In the genomic region with DNA sequence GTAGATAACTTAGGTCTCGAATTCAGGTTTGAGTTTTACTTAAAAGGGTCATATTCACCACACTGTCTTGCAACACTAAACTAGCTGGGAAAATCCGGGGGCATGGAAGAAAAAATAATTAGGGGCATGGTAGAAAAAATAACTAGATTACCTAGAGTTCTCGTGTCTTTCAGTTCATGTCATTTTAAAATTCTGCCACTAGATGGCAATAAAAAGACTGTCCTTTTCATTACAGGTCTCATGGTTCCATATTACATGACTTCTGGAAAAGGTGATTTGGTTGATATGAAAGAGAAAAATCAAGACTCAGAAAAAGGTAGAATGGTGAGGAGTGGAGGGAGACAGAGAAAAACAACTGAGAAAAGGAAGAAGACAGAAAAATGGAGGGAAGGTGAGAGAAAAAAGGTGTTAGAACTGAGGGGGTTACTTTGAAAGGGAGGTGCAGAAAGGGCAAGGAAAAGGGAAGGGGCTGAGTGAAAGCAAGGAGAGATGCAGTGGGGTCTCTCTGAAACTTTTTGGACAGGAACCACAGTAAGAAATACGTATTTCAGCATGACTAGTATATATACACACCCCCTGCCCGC, we compare ENCODE assay signal across 1 cellular context.
TF ChIP-seq lines count a peak whose summit lies in the region.

No MANE protein-coding gene starts in this region.

TF ChIP-seq in SK-N-SH, 30 proteins besides CTCF, POLR2A, EP300 and RAD21 (continued from another document):
- TF ChIP-seq, protein P1, sequence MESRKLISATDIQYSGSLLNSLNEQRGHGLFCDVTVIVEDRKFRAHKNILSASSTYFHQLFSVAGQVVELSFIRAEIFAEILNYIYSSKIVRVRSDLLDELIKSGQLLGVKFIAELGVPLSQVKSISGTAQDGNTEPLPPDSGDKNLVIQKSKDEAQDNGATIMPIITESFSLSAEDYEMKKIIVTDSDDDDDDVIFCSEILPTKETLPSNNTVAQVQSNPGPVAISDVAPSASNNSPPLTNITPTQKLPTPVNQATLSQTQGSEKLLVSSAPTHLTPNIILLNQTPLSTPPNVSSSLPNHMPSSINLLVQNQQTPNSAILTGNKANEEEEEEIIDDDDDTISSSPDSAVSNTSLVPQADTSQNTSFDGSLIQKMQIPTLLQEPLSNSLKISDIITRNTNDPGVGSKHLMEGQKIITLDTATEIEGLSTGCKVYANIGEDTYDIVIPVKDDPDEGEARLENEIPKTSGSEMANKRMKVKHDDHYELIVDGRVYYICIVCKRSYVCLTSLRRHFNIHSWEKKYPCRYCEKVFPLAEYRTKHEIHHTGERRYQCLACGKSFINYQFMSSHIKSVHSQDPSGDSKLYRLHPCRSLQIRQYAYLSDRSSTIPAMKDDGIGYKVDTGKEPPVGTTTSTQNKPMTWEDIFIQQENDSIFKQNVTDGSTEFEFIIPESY (IDR thresholded peaks at IDR 0.05; ENCODE audit: borderline replicate concordance, low read depth): no peak
- TF ChIP-seq, protein P2, sequence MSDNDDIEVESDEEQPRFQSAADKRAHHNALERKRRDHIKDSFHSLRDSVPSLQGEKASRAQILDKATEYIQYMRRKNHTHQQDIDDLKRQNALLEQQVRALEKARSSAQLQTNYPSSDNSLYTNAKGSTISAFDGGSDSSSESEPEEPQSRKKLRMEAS (IDR thresholded peaks at IDR 0.05; ENCODE audit: low read depth): no peak
